Comparison of ENCODE assay signal across 22 cellular contexts in the genomic region with DNA sequence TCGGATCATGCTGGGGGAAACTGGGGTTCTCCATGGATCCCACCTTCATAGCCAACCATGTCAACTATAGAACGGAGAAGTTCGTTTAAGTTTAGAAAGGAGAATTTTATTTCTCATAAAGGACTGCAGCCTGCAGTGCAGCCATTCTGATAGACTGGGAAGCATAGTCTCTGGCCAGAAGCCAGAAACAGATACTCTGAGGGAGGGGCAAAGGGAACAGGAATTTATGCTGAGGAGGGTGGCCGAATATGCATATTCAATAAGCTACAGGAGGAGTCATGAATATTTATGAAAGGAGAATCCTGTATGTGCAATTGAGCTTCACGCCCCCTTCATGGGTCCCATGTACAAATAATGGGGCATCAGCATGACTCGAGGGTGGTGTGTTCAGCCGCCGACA.
"Had no signal": no experiment of that assay in that cellular context is flagged by ENCODE, and none has a peak within 500 bp of the region (broad histone marks: within the 10 kb centered on the region; RNA-seq: fewer than 3 reads in every experiment).

No MANE protein-coding gene starts in this region.

- H3K9me3 ChIP-seq: SJSA1, SK-N-SH had no signal

- H3K4me1 ChIP-seq: SJSA1 had no signal

- H3K27ac Mint-ChIP-seq: T-cell had no signal

- ATAC-seq: T-cell had no signal

- H3K4me2 ChIP-seq: SK-N-SH had no signal

- DNase-seq: Karpas-422, KG1, MM.1S, NCI-H1105, NCI-H1417, NCI-H1436 treated with DMSO at 0.1 percent for 48 hours, NCI-H1694, NCI-H187 treated with DMSO at 0.1 percent for 48 hours, NCI-H2029 treated with DMSO at 0.1 percent for 48 hours, NCI-H2171 treated with DMSO at 0.1 percent for 48 hours, NCI-H345, NCI-H446 treated with DMSO at 0.1 percent for 48 hours, NCI-H510A treated with DMSO at 0.1 percent for 48 hours, NCI-H82, Right ventricle myocardium superior, RPMI8226, SIG-M5, SK-N-SH, SW 1271, T-cell had no signal

- H3K36me3 Mint-ChIP-seq: T-cell had no signal

- H3K36me3 ChIP-seq: SJSA1 had no signal

- H3K27ac ChIP-seq: HL-60, SJSA1 had no signal

- H3K4me1 Mint-ChIP-seq: T-cell had no signal

- H3K27me3 ChIP-seq: SJSA1 had no signal

- H3K4me3 Mint-ChIP-seq: T-cell had no signal

- H3K9ac ChIP-seq: SK-N-SH had no signal

- H3K4me3 ChIP-seq: SJSA1 had no signal
